ENCODE assay signal across 11 cellular contexts in genomic region chr5:132750471-132751230, GRCh38. TPM values are rescaled to one million over a fixed set of nuclear protein-coding genes. Genes with fewer than 3 reads are reported as not detected.
DNase-seq lines count a peak whose midpoint lies in the region; ATAC-seq and TF ChIP-seq lines count a peak whose summit lies in the region.
"Had no signal": no experiment of that assay in that cellular context is flagged by ENCODE, and none has a peak within 500 bp of the region (broad histone marks: within the 10 kb centered on the region; RNA-seq: fewer than 3 reads in every experiment).

No MANE protein-coding gene starts in this region.

- no peak for ATAC-seq in activated T-cell treated with anti-CD3 and anti-CD28 coated beads, Interleukin-2, amount 50 U/mL, for 4 hours
- ATAC-seq in GM21619 (IDR thresholded peaks at IDR 0.05; ENCODE audit: unreplicated experiment) (peak; percentile 37), natural killer cell (no peak)
- no peak for ATAC-seq in stimulated activated memory B cell treated with anti-CD40 and anti-IgM and Interleukin-4, amounts not matched to agents 10 μg/mL and 1 μg/mL and 100 μg/mL, for 72 hours

- no peak for TF ChIP-seq CTCF in natural killer cell (IDR thresholded peaks at IDR 0.05)

- intact Hi-C loops in natural killer cell (cut with micrococcal nuclease), result no loop called here

- peak overlapping the region; percentile 81 for H3K27ac Mint-ChIP-seq in activated T-cell treated with anti-CD3 and anti-CD28 coated beads, Interleukin-2, amount 50 U/mL, for 24 hours
- H3K27ac Mint-ChIP-seq in IgD-negative memory B cell (peak overlapping the region; percentile 8 to 55 (median 50)), natural killer cell (no peak overlapping the region)
- H3K27ac Mint-ChIP-seq in stimulated activated memory B cell treated with anti-CD40 and anti-IgM and Interleukin-4, amounts not matched to agents 10 μg/mL and 1 μg/mL and 100 μg/mL, for 72 hours, result peak overlapping the region; percentile 74

- no peaks in the 10 kb centered on the region for H3K27me3 Mint-ChIP-seq in activated T-cell treated with anti-CD3 and anti-CD28 coated beads, Interleukin-2, amount 50 U/mL, for 24 hours
- no peaks in the 10 kb centered on the region for H3K27me3 Mint-ChIP-seq in activated T-cell treated with anti-CD3 and anti-CD28 coated beads, Interleukin-2, amount 50 U/mL, for 4 hours (ENCODE audit: low read depth)
- no peaks in the 10 kb centered on the region for H3K27me3 Mint-ChIP-seq in IgD-negative memory B cell
- peaks cover 2% of the 10 kb centered on the region for H3K27me3 Mint-ChIP-seq in stimulated activated memory B cell treated with anti-CD40 and anti-IgM and Interleukin-4, amounts not matched to agents 10 μg/mL and 1 μg/mL and 100 μg/mL, for 72 hours
- H3K27me3 Mint-ChIP-seq in natural killer cell (ENCODE audit: low read depth in 2 of 2), result peaks cover 8 to 17% of the 10 kb centered on the region in 2 donors

- H3K4me1 Mint-ChIP-seq in activated T-cell treated with anti-CD3 and anti-CD28 coated beads, Interleukin-2, amount 50 U/mL, for 24 hours (ENCODE audit: low read depth), result peaks cover 54% of the 10 kb centered on the region
- H3K4me1 Mint-ChIP-seq in activated T-cell treated with anti-CD3 and anti-CD28 coated beads, Interleukin-2, amount 50 U/mL, for 4 hours (ENCODE audit: low read depth), result peaks cover 30% of the 10 kb centered on the region
- peaks cover 5 to 14% (median 9%) of the 10 kb centered on the region in 3 donors for H3K4me1 Mint-ChIP-seq in IgD-negative memory B cell
- peaks cover 22% of the 10 kb centered on the region for H3K4me1 Mint-ChIP-seq in stimulated activated memory B cell treated with anti-CD40 and anti-IgM and Interleukin-4, amounts not matched to agents 10 μg/mL and 1 μg/mL and 100 μg/mL, for 72 hours
- no peaks in the 10 kb centered on the region for H3K4me1 Mint-ChIP-seq in natural killer cell
- H3K4me1 Mint-ChIP-seq: neural crest cell had no signal

- no peak overlapping the region for H3K4me3 Mint-ChIP-seq in activated T-cell treated with anti-CD3 and anti-CD28 coated beads, Interleukin-2, amount 50 U/mL, for 24 hours
- H3K4me3 Mint-ChIP-seq in activated T-cell treated with anti-CD3 and anti-CD28 coated beads, Interleukin-2, amount 50 U/mL, for 4 hours, result no peak overlapping the region
- peak overlapping the region in 1 of 4 donors; percentile 15 for H3K4me3 Mint-ChIP-seq in IgD-negative memory B cell
- no peak overlapping the region for H3K4me3 Mint-ChIP-seq in stimulated activated memory B cell treated with anti-CD40 and anti-IgM and Interleukin-4, amounts not matched to agents 10 μg/mL and 1 μg/mL and 100 μg/mL, for 72 hours
- H3K4me3 Mint-ChIP-seq in natural killer cell, result no peak overlapping the region
- H3K4me3 Mint-ChIP-seq: neural crest cell had no signal

- H3K9me3 Mint-ChIP-seq in activated T-cell treated with anti-CD3 and anti-CD28 coated beads, Interleukin-2, amount 50 U/mL, for 24 hours, result no peaks in the 10 kb centered on the region
- no peaks in the 10 kb centered on the region for H3K9me3 Mint-ChIP-seq in activated T-cell treated with anti-CD3 and anti-CD28 coated beads, Interleukin-2, amount 50 U/mL, for 4 hours
- peaks cover 0 to 2% (median 0%) of the 10 kb centered on the region in 3 donors for H3K9me3 Mint-ChIP-seq in IgD-negative memory B cell
- H3K9me3 Mint-ChIP-seq in stimulated activated memory B cell treated with anti-CD40 and anti-IgM and Interleukin-4, amounts not matched to agents 10 μg/mL and 1 μg/mL and 100 μg/mL, for 72 hours, result no peaks in the 10 kb centered on the region
- no peaks in the 10 kb centered on the region for H3K9me3 Mint-ChIP-seq in natural killer cell
- H3K9me3 Mint-ChIP-seq: neural crest cell had no signal

- H3K36me3 Mint-ChIP-seq in activated T-cell treated with anti-CD3 and anti-CD28 coated beads, Interleukin-2, amount 50 U/mL, for 24 hours (ENCODE audit: low read depth), result peaks cover 47% of the 10 kb centered on the region
- H3K36me3 Mint-ChIP-seq in activated T-cell treated with anti-CD3 and anti-CD28 coated beads, Interleukin-2, amount 50 U/mL, for 4 hours (ENCODE audit: insufficient read depth), result peaks cover 13% of the 10 kb centered on the region
- H3K36me3 Mint-ChIP-seq in IgD-negative memory B cell, result peaks cover 2% of the 10 kb centered on the region
- H3K36me3 Mint-ChIP-seq in stimulated activated memory B cell treated with anti-CD40 and anti-IgM and Interleukin-4, amounts not matched to agents 10 μg/mL and 1 μg/mL and 100 μg/mL, for 72 hours, result no peaks in the 10 kb centered on the region
- no peaks in the 10 kb centered on the region for H3K36me3 Mint-ChIP-seq in natural killer cell

- no peak for DNase-seq in activated T-cell treated with anti-CD3 and anti-CD28 coated beads, Interleukin-2, amount 50 U/mL, for 24 hours
- DNase-seq in activated T-cell treated with anti-CD3 and anti-CD28 coated beads, Interleukin-2, amount 50 U/mL, for 4 hours, result no peak
- DNase-seq in occipital lobe (lab: John Stamatoyannopoulos, UW) (no peak), natural killer cell (no peak), middle frontal gyrus (ENCODE audit: extremely low spot score, low spot score) (no peak)
- DNase-seq: caudate nucleus had no signal

RNA-seq across cellular contexts. Expression of gene CCNI2, which starts 3.4 kb away (rescaled TPM):
- total RNA-seq in activated T-cell treated with anti-CD3 and anti-CD28 coated beads, Interleukin-2, amount 50 U/mL, for 4 hours, result 1 to 10 TPM; 5.2 to 7.7 (median 7.4) TPM
- polyA plus RNA-seq in IgD-negative memory B cell, result 0.51 TPM
- total RNA-seq in occipital lobe (0.16 TPM), natural killer cell (1 to 10 TPM in 1 of 3 donors, under 1 TPM in 1, not detected in 1; 0.23 to 1.5 TPM)
- total RNA-seq: neural crest cell, suprapubic skin had no signal

RNA-seq across cellular contexts. Expression of gene KIF3A, which starts 13.3 kb away (rescaled TPM):
- 10 to 100 TPM in 2 of 3 donors, 1 to 10 TPM in 1; 9.4 to 12.9 (median 10.3) TPM for total RNA-seq in activated T-cell treated with anti-CD3 and anti-CD28 coated beads, Interleukin-2, amount 50 U/mL, for 4 hours
- 11.1 TPM for polyA plus RNA-seq in IgD-negative memory B cell
- total RNA-seq in occipital lobe (76.7 TPM), natural killer cell (10 to 100 TPM; 13.6 to 19.2 (median 18.6) TPM)

RNA-seq across cellular contexts. Expression of gene SEPTIN8, which starts 26.4 kb away (rescaled TPM):
- 10 to 100 TPM; 12.8 to 18.2 (median 13.7) TPM for total RNA-seq in activated T-cell treated with anti-CD3 and anti-CD28 coated beads, Interleukin-2, amount 50 U/mL, for 4 hours
- polyA plus RNA-seq in IgD-negative memory B cell, result 1.1 TPM
- total RNA-seq in occipital lobe (29.5 TPM), natural killer cell (10 to 100 TPM in 1 of 3 donors, 1 to 10 TPM in 2; 5.2 to 17.0 (median 9.4) TPM)

Comparison
In these comparisons a context has a peak if more than half of its experiments do, and no peak if none do; other contexts are left out.
1. H3K27ac Mint-ChIP-seq: peak in activated T-cell treated with anti-CD3 and anti-CD28 coated beads, Interleukin-2, amount 50 U/mL, for 24 hours (single experiment), IgD-negative memory B cell (3 of 3) and stimulated activated memory B cell treated with anti-CD40 and anti-IgM and Interleukin-4, amounts not matched to agents 10 μg/mL and 1 μg/mL and 100 μg/mL, for 72 hours (single experiment); none in natural killer cell (0 of 2).